In the genomic region with DNA sequence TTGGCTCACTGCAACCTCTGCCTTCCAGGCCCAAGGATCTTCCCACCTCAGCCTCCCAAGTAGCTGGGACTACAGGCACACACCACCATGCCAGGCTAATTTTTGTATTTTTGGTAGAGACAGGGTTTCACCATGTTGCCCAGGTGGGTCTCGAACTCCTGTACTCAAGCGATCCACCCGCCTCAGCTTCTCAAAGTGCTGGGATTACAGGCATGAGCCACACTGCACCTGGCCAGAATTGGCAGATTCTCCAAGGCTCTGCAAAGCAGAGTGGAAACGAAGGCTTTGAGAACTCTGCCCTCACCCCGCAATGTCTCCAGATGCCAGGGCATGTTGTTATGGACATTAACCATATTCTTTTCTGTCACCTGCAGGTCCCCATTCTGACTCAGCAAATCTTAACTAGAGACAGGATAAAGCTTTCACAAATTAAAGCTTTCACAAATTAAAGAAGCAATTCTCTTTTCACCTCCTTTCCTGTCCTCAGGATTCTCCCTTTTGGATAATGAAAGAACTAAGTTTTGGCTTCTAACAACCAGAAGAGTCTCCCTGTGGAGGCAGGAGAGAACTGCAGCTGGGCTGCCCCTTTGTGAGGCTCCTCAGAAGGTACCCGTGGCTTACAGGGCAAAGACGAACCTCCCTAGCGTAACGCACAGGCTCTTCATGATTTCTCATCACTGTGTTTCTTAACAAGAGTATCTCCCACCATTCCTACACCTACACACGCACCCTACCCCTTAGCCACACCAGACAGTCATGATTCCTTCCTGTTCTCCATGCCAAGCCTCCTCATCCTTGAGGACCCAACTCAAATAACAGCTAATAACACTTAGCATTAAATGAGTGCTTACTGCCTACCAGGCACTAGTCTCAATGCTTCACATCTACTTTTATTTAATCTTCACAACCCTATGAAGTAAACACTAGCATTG, we compare ENCODE assay signal across 13 cellular contexts. TPM values are rescaled to one million over a fixed set of nuclear protein-coding genes. Genes with fewer than 3 reads are reported as not detected.
DNase-seq lines count a peak whose midpoint lies in the region; ATAC-seq, FAIRE-seq and TF ChIP-seq lines count a peak whose summit lies in the region.
"Had no signal": no experiment of that assay in that cellular context is flagged by ENCODE, and none has a peak within 500 bp of the region (broad histone marks: within the 10 kb centered on the region; RNA-seq: fewer than 3 reads in every experiment).

No MANE protein-coding gene starts in this region.

- H3K27me3 ChIP-seq in IMR-90 (ENCODE audit: control insufficient read depth, insufficient read depth, low read length) (peaks cover 7% of the 10 kb centered on the region), astrocyte (ENCODE audit: insufficient read depth, low read length) (no peaks in the 10 kb centered on the region), mesendoderm (ENCODE audit: insufficient read depth, low read length, poor library complexity) (no peaks in the 10 kb centered on the region), gastroesophageal sphincter (peaks cover 14% of the 10 kb centered on the region)

- no peak overlapping the region for H2AK9ac ChIP-seq in IMR-90 (replicated peaks; ENCODE audit: low read depth, low read length, poor library complexity)

- no peak overlapping the region for H3K4me3 Mint-ChIP-seq in astrocyte (ENCODE audit: unreplicated experiment)
- H3K4me3 Mint-ChIP-seq in mesothelial cell of epicardium, result no peak overlapping the region
- H3K4me3 Mint-ChIP-seq: activated naive CD4-positive, alpha-beta T cell treated with anti-CD3 and anti-CD28 coated beads for 36 hours had no signal

- no peak overlapping the region for H3K4ac ChIP-seq in IMR-90 (ENCODE audit: low read depth, low read length)
- no peak overlapping the region for H3K4ac ChIP-seq in mesendoderm (ENCODE audit: low read depth, low read length)

- POLR2A ChIA-PET in IMR-90 (lab: Charles Lee; ENCODE audit: unreplicated experiment), result no interaction called here

- H3K14ac ChIP-seq in IMR-90 (replicated peaks; ENCODE audit: low read depth, low read length), result no peak overlapping the region

- H3K18ac ChIP-seq in IMR-90 (ENCODE audit: low read depth, low read length) (no peak overlapping the region), mesendoderm (ENCODE audit: low read length) (no peak overlapping the region)

- no peak overlapping the region for H3K4me3 ChIP-seq in IMR-90 (ENCODE audit: insufficient read depth, low read depth, low read length)
- H3K4me3 ChIP-seq in astrocyte (ENCODE audit: insufficient read depth, low read depth, low read length), result no peak overlapping the region
- H3K4me3 ChIP-seq in mesendoderm (ENCODE audit: low read length), result no peak overlapping the region
- no peak overlapping the region for H3K4me3 ChIP-seq in gastroesophageal sphincter

- H3K27me3 Mint-ChIP-seq in astrocyte (ENCODE audit: low read depth, unreplicated experiment) (peaks cover 15% of the 10 kb centered on the region), mesothelial cell of epicardium (ENCODE audit: low read depth) (no peaks in the 10 kb centered on the region)

- H2BK120ac ChIP-seq in IMR-90 (ENCODE audit: low read depth, low read length), result no peak overlapping the region
- H2BK120ac ChIP-seq in mesendoderm (ENCODE audit: low read depth, low read length), result no peak overlapping the region

- H3K56ac ChIP-seq in IMR-90 (ENCODE audit: extremely low read depth, insufficient read depth, low read length) (no peak overlapping the region), mesendoderm (ENCODE audit: low read length) (no peak overlapping the region)

- H2BK15ac ChIP-seq in IMR-90 (ENCODE audit: low read depth, low read length), result no peak overlapping the region
- no peak overlapping the region for H2BK15ac ChIP-seq in mesendoderm (replicated peaks; ENCODE audit: low read depth)

- H3K4me1 ChIP-seq in IMR-90 (ENCODE audit: control insufficient read depth, insufficient read depth, low read length) (no peaks in the 10 kb centered on the region), astrocyte (ENCODE audit: insufficient read depth, low read length) (peaks cover 5% of the 10 kb centered on the region), mesendoderm (ENCODE audit: control insufficient read depth, low read depth, low read length) (peaks cover 6% of the 10 kb centered on the region), gastroesophageal sphincter (peaks cover 0 to 10% (median 4%) of the 10 kb centered on the region in 3 donors)

- intact Hi-C loops in IMR-90 (cut with micrococcal nuclease), result no loop called here

- H3K36me3 Mint-ChIP-seq in astrocyte (ENCODE audit: low read depth, unreplicated experiment) (no peaks in the 10 kb centered on the region), mesothelial cell of epicardium (no peaks in the 10 kb centered on the region)

- H2AK5ac ChIP-seq in IMR-90 (ENCODE audit: low read depth, low read length) (no peak overlapping the region), mesendoderm (ENCODE audit: low read length) (no peak overlapping the region)

- H3K79me2 ChIP-seq in astrocyte (ENCODE audit: insufficient read depth, low read length) (no peaks in the 10 kb centered on the region), mesendoderm (ENCODE audit: control insufficient read depth, insufficient read depth, low read length) (no peaks in the 10 kb centered on the region)

- TF ChIP-seq CTCF in IMR-90 (conservative IDR thresholded peaks at IDR 0.05; ENCODE audit: low read depth, low read length), result 0 out of 2 replicates have a peak, but pooled peaks have one; percentile 8
- peak; percentile 23 for TF ChIP-seq CTCF in astrocyte (IDR thresholded peaks at IDR 0.05; ENCODE audit: insufficient read depth, low read depth, low read length)
- TF ChIP-seq CTCF in gastroesophageal sphincter (IDR thresholded peaks at IDR 0.05), result no peak
- no peak for TF ChIP-seq CTCF in mesothelial cell of epicardium (IDR thresholded peaks at IDR 0.05; ENCODE audit: unreplicated experiment)

- dilution Hi-C loops in IMR-90 (cut with HindIII; ENCODE audit: low sequenced_read_pairs, unreplicated experiment), result no loop called here

- no peaks in the 10 kb centered on the region for H3K9me3 Mint-ChIP-seq in astrocyte (ENCODE audit: unreplicated experiment)
- no peaks in the 10 kb centered on the region for H3K9me3 Mint-ChIP-seq in mesothelial cell of epicardium
- H3K9me3 Mint-ChIP-seq: activated naive CD4-positive, alpha-beta T cell treated with anti-CD3 and anti-CD28 coated beads for 36 hours had no signal

- DNase-seq in ELF-1 (ENCODE audit: low read depth, low spot score) (peak; percentile 19), IMR-90 (no peak), astrocyte (ENCODE audit: low read depth) (no peak), mesendoderm (peak; percentile 47), mesothelial cell of epicardium (ENCODE audit: low spot score in 2 of 2, unreplicated experiment in 2 of 2) (no peak)
- no peak for DNase-seq in stimulated activated naive CD4-positive, alpha-beta T cell (lab: John Stamatoyannopoulos, UW)
- DNase-seq: activated naive CD4-positive, alpha-beta T cell treated with anti-CD3 and anti-CD28 coated beads for 36 hours; DMS79; hippocampal formation; NCI-H1105 had no signal

- H3K79me1 ChIP-seq in IMR-90 (ENCODE audit: low read depth in 1 of 2, low read length in 2 of 2), result no peaks in the 10 kb centered on the region
- no peaks in the 10 kb centered on the region for H3K79me1 ChIP-seq in mesendoderm (ENCODE audit: low read length)

- H3K4me2 ChIP-seq in IMR-90 (ENCODE audit: low read depth, low read length), result no peak overlapping the region
- H3K4me2 ChIP-seq in astrocyte (ENCODE audit: low read length), result no peak overlapping the region
- H3K4me2 ChIP-seq in mesendoderm (ENCODE audit: low read length), result no peak overlapping the region

- no peak for TF ChIP-seq EP300 in gastroesophageal sphincter (IDR thresholded peaks at IDR 0.05)

- in situ Hi-C loops in IMR-90 (cut with MboI; ENCODE audit: low sequenced_read_pairs), result loop anchor here (10.0 kb wide), 1 partner anchor 474 kb away; no protein-coding TSS in a partner anchor

- no peak overlapping the region for H2BK5ac ChIP-seq in IMR-90 (ENCODE audit: low read depth, low read length, poor library complexity, severe bottlenecking)
- no peak overlapping the region for H2BK5ac ChIP-seq in mesendoderm (ENCODE audit: low read length)

- peaks cover 6% of the 10 kb centered on the region; the same call in 1 of the 2 replicates for H3K9me1 ChIP-seq in IMR-90 (ENCODE audit: insufficient read depth, low read length)

- no peak overlapping the region for H2BK20ac ChIP-seq in IMR-90 (ENCODE audit: low read depth, low read length)

- H4K20me1 ChIP-seq in IMR-90 (ENCODE audit: insufficient read depth, low read length) (no peaks in the 10 kb centered on the region), astrocyte (ENCODE audit: insufficient read depth, low read length) (no peaks in the 10 kb centered on the region)

- no peak overlapping the region for H3K27ac ChIP-seq in IMR-90 (ENCODE audit: insufficient read depth, low read length)
- no peak overlapping the region for H3K27ac ChIP-seq in astrocyte (ENCODE audit: low read depth, low read length)
- H3K27ac ChIP-seq in mesendoderm (ENCODE audit: low read depth, low read length), result no peak overlapping the region
- H3K27ac ChIP-seq in gastroesophageal sphincter, result no peak overlapping the region

- H4K5ac ChIP-seq in IMR-90 (ENCODE audit: low read depth, low read length) (no peak overlapping the region), mesendoderm (ENCODE audit: low read length) (no peak overlapping the region)

- TF ChIP-seq POLR2A in IMR-90 (IDR thresholded peaks at IDR 0.05; ENCODE audit: low read depth, low read length) (no peak), gastroesophageal sphincter (IDR thresholded peaks at IDR 0.05) (no peak)

- ATAC-seq in IMR-90 (ENCODE audit: low read depth) (no peak), gastroesophageal sphincter (no peak)

- H3K36me3 ChIP-seq in IMR-90 (ENCODE audit: control insufficient read depth, insufficient read depth, low read length) (no peaks in the 10 kb centered on the region), astrocyte (ENCODE audit: insufficient read depth, low read length) (no peaks in the 10 kb centered on the region), mesendoderm (ENCODE audit: control insufficient read depth, insufficient read depth, low read length) (no peaks in the 10 kb centered on the region), gastroesophageal sphincter (no peaks in the 10 kb centered on the region)

- H3K27ac Mint-ChIP-seq in astrocyte (ENCODE audit: unreplicated experiment) (peak overlapping the region; percentile 37), mesothelial cell of epicardium (no peak overlapping the region)
- H3K27ac Mint-ChIP-seq: activated naive CD4-positive, alpha-beta T cell treated with anti-CD3 and anti-CD28 coated beads for 36 hours had no signal

- H3K9me3 ChIP-seq in IMR-90 (ENCODE audit: control insufficient read depth, insufficient read depth, low read length) (no peaks in the 10 kb centered on the region), astrocyte (ENCODE audit: insufficient read depth, low read depth, low read length) (no peaks in the 10 kb centered on the region), gastroesophageal sphincter (no peaks in the 10 kb centered on the region)

- H4K91ac ChIP-seq in IMR-90 (ENCODE audit: insufficient read depth, low read depth, low read length), result no peak overlapping the region

- TF ChIP-seq RAD21 in IMR-90 (IDR thresholded peaks at IDR 0.05; ENCODE audit: low read length), result no peak

- H3K4me1 Mint-ChIP-seq in astrocyte (ENCODE audit: low read depth, unreplicated experiment), result peaks cover 6% of the 10 kb centered on the region
- H3K4me1 Mint-ChIP-seq in mesothelial cell of epicardium, result peaks cover 5% of the 10 kb centered on the region

- H2AFZ ChIP-seq in IMR-90 (replicated peaks; ENCODE audit: low read length, poor library complexity) (no peak overlapping the region), astrocyte (ENCODE audit: low read depth, low read length) (no peak overlapping the region)

- 72% methylated on average over 5 of the region's 10 CpGs; no CpG with 5 or more reads in 1 of the 2 experiments for WGBS in IMR-90 (ENCODE audit: extremely low coverage in 2 of 2, insufficient read length in 1 of 2), 2 experiments
- WGBS in mesendoderm (ENCODE audit: extremely low coverage, insufficient coverage, low lambda C conversion rate), result no CpG with 5 or more reads among the region's 10 CpGs
- WGBS in gastroesophageal sphincter (ENCODE audit: low coverage in 1 of 2), 2 donors, result 76 to 79% methylated on average over 8 to 10 of the region's 10 CpGs

- CTCF ChIA-PET in IMR-90 (lab: Yijun Ruan, JAX), result interaction anchor here (0.7 to 4.8 kb wide), 8 partner anchors 8 to 1136 kb away, joined by 3 to 41 read pairs (median 3); partner anchors contain the start of gene CREG1

- H4K8ac ChIP-seq in IMR-90 (ENCODE audit: low read depth in 2 of 2, low read length in 2 of 2) (no peak overlapping the region), mesendoderm (ENCODE audit: low read depth, low read length) (no peak overlapping the region)

- no peak for FAIRE-seq in astrocyte (lab: Jason Lieb, UNC)
- FAIRE-seq: H54 had no signal

- BruUV-seq in IMR-90 (replicated peaks; lab: Mats Ljungman, UMichigan), result no TSS peak

- H3K9ac ChIP-seq in IMR-90 (ENCODE audit: low read depth, low read length) (no peak overlapping the region), astrocyte (ENCODE audit: low read length) (no peak overlapping the region), mesendoderm (ENCODE audit: low read length) (no peak overlapping the region)

- no peak overlapping the region for H3K23ac ChIP-seq in IMR-90 (ENCODE audit: low read depth, low read length)
- no peak overlapping the region for H3K23ac ChIP-seq in mesendoderm (ENCODE audit: low read length)

RNA-seq across cellular contexts. Expression of gene GPA33, which starts 29.8 kb away (rescaled TPM):
- total RNA-seq in IMR-90 (2012; rRNA removed) (not detected in 2 replicates), astrocyte (0.99 and 1.2 TPM in 2 replicates), gastroesophageal sphincter (1 to 10 TPM in 1 of 4 donors, not detected in 3; 1.7 TPM), mesothelial cell of epicardium (1.2 to 1.9 TPM (median 1.6 TPM) in 3 replicates)
- not detected in 2 replicates for polyA plus RNA-seq in IMR-90 (2012; rRNA removed)
- polyA plus RNA-seq in IMR-90 (2012; cell fraction: cytosol; rRNA removed), result not detected in 2 replicates
- not detected in 2 replicates for polyA plus RNA-seq in IMR-90 (2012; cell fraction: nucleus; rRNA removed; ENCODE audit: low replicate concordance)
- 0.81 TPM for polyA plus RNA-seq in mesendoderm (2013, experiment 1 of 2)
- polyA plus RNA-seq in mesendoderm (2013, experiment 2 of 2), result 0.90 TPM

RNA-seq across cellular contexts. Expression of gene STYXL2, which starts 33.5 kb away (rescaled TPM):
- not detected in 2 replicates for total RNA-seq in IMR-90 (2012; rRNA removed)
- polyA plus RNA-seq in IMR-90 (2012; rRNA removed), result not detected in 2 replicates
- not detected in 2 replicates for polyA plus RNA-seq in IMR-90 (2012; cell fraction: cytosol; rRNA removed)
- 0.01 TPM in 1 of 2 replicates, not detected in the other for polyA plus RNA-seq in IMR-90 (2012; cell fraction: nucleus; rRNA removed; ENCODE audit: low replicate concordance)
- 0.82 and 0.99 TPM in 2 replicates for total RNA-seq in astrocyte
- polyA plus RNA-seq in mesendoderm (2013, experiment 1 of 2), result 0.10 TPM
- 0.07 TPM for polyA plus RNA-seq in mesendoderm (2013, experiment 2 of 2)
- under 1 TPM in 3 of 4 donors, not detected in 1; 0.08 to 0.17 (median 0.16) TPM for total RNA-seq in gastroesophageal sphincter
- total RNA-seq in mesothelial cell of epicardium, result 0.16 to 0.18 TPM in 2 of 3 replicates, not detected in the other
- total RNA-seq: activated naive CD4-positive, alpha-beta T cell treated with anti-CD3 and anti-CD28 coated beads for 36 hours; mononuclear cell had no signal

Comparison
In these comparisons a context has a peak if more than half of its experiments do, and no peak if none do; other contexts are left out.
1. DNase-seq: peak in ELF-1 (single experiment) and mesendoderm (single experiment); none in IMR-90 (single experiment), astrocyte (single experiment), stimulated activated naive CD4-positive, alpha-beta T cell (0 of 6) and mesothelial cell of epicardium (0 of 2).
2. CTCF ChIP-seq: peak in IMR-90 (single experiment) and astrocyte (single experiment); none in gastroesophageal sphincter (0 of 4) and mesothelial cell of epicardium (single experiment).